1 cellular context compared by ENCODE assay signal in the genomic region with DNA sequence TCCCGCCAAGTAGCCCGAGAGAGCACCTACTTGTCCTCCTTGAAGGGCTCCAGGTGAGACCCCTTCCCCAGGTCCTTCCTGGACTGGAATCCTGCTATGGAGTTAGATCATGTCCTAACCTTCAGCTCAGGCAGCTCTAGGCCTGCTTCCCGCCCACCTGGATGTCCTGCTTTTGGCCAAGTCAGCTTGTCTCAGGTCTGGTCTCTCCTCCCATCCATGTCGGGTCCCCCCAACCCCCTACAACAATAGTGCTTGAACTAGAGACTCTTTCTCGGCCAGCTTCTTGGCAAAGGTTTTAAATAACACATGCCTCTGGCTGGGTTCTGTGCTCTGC.
TF ChIP-seq lines count a peak whose summit lies in the region.

No MANE protein-coding gene starts in this region.

TF ChIP-seq in HCT116, 20 proteins besides CTCF, POLR2A, EP300 and RAD21:
- TF ChIP-seq, protein P1, sequence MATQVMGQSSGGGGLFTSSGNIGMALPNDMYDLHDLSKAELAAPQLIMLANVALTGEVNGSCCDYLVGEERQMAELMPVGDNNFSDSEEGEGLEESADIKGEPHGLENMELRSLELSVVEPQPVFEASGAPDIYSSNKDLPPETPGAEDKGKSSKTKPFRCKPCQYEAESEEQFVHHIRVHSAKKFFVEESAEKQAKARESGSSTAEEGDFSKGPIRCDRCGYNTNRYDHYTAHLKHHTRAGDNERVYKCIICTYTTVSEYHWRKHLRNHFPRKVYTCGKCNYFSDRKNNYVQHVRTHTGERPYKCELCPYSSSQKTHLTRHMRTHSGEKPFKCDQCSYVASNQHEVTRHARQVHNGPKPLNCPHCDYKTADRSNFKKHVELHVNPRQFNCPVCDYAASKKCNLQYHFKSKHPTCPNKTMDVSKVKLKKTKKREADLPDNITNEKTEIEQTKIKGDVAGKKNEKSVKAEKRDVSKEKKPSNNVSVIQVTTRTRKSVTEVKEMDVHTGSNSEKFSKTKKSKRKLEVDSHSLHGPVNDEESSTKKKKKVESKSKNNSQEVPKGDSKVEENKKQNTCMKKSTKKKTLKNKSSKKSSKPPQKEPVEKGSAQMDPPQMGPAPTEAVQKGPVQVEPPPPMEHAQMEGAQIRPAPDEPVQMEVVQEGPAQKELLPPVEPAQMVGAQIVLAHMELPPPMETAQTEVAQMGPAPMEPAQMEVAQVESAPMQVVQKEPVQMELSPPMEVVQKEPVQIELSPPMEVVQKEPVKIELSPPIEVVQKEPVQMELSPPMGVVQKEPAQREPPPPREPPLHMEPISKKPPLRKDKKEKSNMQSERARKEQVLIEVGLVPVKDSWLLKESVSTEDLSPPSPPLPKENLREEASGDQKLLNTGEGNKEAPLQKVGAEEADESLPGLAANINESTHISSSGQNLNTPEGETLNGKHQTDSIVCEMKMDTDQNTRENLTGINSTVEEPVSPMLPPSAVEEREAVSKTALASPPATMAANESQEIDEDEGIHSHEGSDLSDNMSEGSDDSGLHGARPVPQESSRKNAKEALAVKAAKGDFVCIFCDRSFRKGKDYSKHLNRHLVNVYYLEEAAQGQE (IDR thresholded peaks at IDR 0.05; ENCODE audit: low read depth): no peak
- no peak for TF ChIP-seq EGR1 (IDR thresholded peaks at IDR 0.05; ENCODE audit: low read depth)
- no peak for TF ChIP-seq TCF7L2 (IDR thresholded peaks at IDR 0.05; ENCODE audit: borderline replicate concordance, extremely low read depth, insufficient read depth, insufficient read length)
- no peak for TF ChIP-seq ZNF274 (IDR thresholded peaks at IDR 0.05; ENCODE audit: low read depth, low read length)
- TF ChIP-seq MAX (IDR thresholded peaks at IDR 0.05): no peak
- TF ChIP-seq SRF (IDR thresholded peaks at IDR 0.05; ENCODE audit: low read depth): no peak
- TF ChIP-seq, protein P2, sequence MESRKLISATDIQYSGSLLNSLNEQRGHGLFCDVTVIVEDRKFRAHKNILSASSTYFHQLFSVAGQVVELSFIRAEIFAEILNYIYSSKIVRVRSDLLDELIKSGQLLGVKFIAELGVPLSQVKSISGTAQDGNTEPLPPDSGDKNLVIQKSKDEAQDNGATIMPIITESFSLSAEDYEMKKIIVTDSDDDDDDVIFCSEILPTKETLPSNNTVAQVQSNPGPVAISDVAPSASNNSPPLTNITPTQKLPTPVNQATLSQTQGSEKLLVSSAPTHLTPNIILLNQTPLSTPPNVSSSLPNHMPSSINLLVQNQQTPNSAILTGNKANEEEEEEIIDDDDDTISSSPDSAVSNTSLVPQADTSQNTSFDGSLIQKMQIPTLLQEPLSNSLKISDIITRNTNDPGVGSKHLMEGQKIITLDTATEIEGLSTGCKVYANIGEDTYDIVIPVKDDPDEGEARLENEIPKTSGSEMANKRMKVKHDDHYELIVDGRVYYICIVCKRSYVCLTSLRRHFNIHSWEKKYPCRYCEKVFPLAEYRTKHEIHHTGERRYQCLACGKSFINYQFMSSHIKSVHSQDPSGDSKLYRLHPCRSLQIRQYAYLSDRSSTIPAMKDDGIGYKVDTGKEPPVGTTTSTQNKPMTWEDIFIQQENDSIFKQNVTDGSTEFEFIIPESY (IDR thresholded peaks at IDR 0.05; ENCODE audit: extremely low read depth, insufficient replicate concordance, low read length): no peak
- TF ChIP-seq SP1 (IDR thresholded peaks at IDR 0.05; ENCODE audit: low read depth): no peak
- TF ChIP-seq FOSL1 (IDR thresholded peaks at IDR 0.05; ENCODE audit: low read depth): no peak
- no peak for TF ChIP-seq CEBPB (IDR thresholded peaks at IDR 0.05; ENCODE audit: low read depth)
- TF ChIP-seq ZFX (IDR thresholded peaks at IDR 0.05): no peak
- TF ChIP-seq ATF3 (IDR thresholded peaks at IDR 0.05): no peak
